ENCODE assay signal across 23 cellular contexts in genomic region chr11:83655996-83656395, GRCh38.
"Had no signal": no experiment of that assay in that cellular context is flagged by ENCODE, and none has a peak within 500 bp of the region (broad histone marks: within the 10 kb centered on the region; RNA-seq: fewer than 3 reads in every experiment).

No MANE protein-coding gene starts in this region.

- H3K9me3 ChIP-seq: left ventricle myocardium inferior, lower lobe of right lung, spleen, stomach, thoracic aorta had no signal

- H3K27me3 Mint-ChIP-seq: memory B cell; natural killer cell treated with Interleukin-12 subunit alpha and Interleukin-12 subunit beta and Interleukin-15 and Interleukin-18, amount 100 ng/mL, for 72 hours; stimulated activated memory B cell treated with anti-CD40 and anti-IgM and Interleukin-4, amounts not matched to agents 10 μg/mL and 1 μg/mL and 100 μg/mL, for 72 hours had no signal

- H3K9me3 Mint-ChIP-seq: endodermal cell; memory B cell; mesothelial cell of epicardium; stimulated activated memory B cell treated with anti-CD40 and anti-IgM and Interleukin-4, amounts not matched to agents 10 μg/mL and 1 μg/mL and 100 μg/mL, for 72 hours had no signal

- H3K27me3 ChIP-seq: hepatocyte, spleen, stomach had no signal

- ATAC-seq: left cardiac atrium; lower lobe of right lung; natural killer cell treated with Interleukin-12 subunit alpha and Interleukin-12 subunit beta and Interleukin-15 and Interleukin-18, amount 100 ng/mL, for 72 hours; sciatic nerve; stimulated activated memory B cell treated with anti-CD40 and anti-IgM and Interleukin-4, amounts not matched to agents 10 μg/mL and 1 μg/mL and 100 μg/mL, for 72 hours had no signal

- H2AFZ ChIP-seq: hepatocyte had no signal

- H3K36me3 ChIP-seq: left ventricle myocardium inferior, lower lobe of right lung, spleen, stomach, thoracic aorta had no signal

- H3K27ac Mint-ChIP-seq: endodermal cell; memory B cell; mesothelial cell of epicardium; natural killer cell treated with Interleukin-12 subunit alpha and Interleukin-12 subunit beta and Interleukin-15 and Interleukin-18, amount 100 ng/mL, for 72 hours; stimulated activated memory B cell treated with anti-CD40 and anti-IgM and Interleukin-4, amounts not matched to agents 10 μg/mL and 1 μg/mL and 100 μg/mL, for 72 hours had no signal

- H3K4me1 ChIP-seq: left ventricle myocardium inferior, lower lobe of right lung, spleen, stomach had no signal

- DNase-seq: effector CD4-positive, alpha-beta T cell; endodermal cell; erythroblast; foreskin melanocyte; kidney; left cardiac atrium; left ventricle myocardium inferior; lower lobe of right lung; posterior cingulate gyrus; spleen; stimulated activated CD4-positive, alpha-beta T cell treated with anti-CD3 and anti-CD28 coated beads, Interleukin-15, amount 100 ng/mL, for 24 hours; stimulated activated CD4-positive, alpha-beta T cell treated with anti-CD3 and anti-CD28 coated beads, Interleukin-1b, Interleukin-23, amount 100 ng/mL, for 48 hours; stimulated activated CD4-positive, alpha-beta T cell treated with anti-CD3 and anti-CD28 coated beads, Interleukin-4, amount 100 ng/mL, for 24 hours; stomach; trophoblast cell had no signal

- H3K36me3 Mint-ChIP-seq: memory B cell; mesothelial cell of epicardium; natural killer cell treated with Interleukin-12 subunit alpha and Interleukin-12 subunit beta and Interleukin-15 and Interleukin-18, amount 100 ng/mL, for 72 hours; stimulated activated memory B cell treated with anti-CD40 and anti-IgM and Interleukin-4, amounts not matched to agents 10 μg/mL and 1 μg/mL and 100 μg/mL, for 72 hours had no signal

- H3K27ac ChIP-seq: coronary artery, hepatocyte, left ventricle myocardium inferior, lower lobe of right lung, spleen, stomach, thoracic aorta had no signal

- H3K79me2 ChIP-seq: hepatocyte had no signal

- H3K4me3 ChIP-seq: coronary artery, hepatocyte, left ventricle myocardium inferior, lower lobe of right lung, spleen, stomach, thoracic aorta had no signal

- H3K4me3 Mint-ChIP-seq: endodermal cell; memory B cell; mesothelial cell of epicardium; natural killer cell treated with Interleukin-12 subunit alpha and Interleukin-12 subunit beta and Interleukin-15 and Interleukin-18, amount 100 ng/mL, for 72 hours; stimulated activated memory B cell treated with anti-CD40 and anti-IgM and Interleukin-4, amounts not matched to agents 10 μg/mL and 1 μg/mL and 100 μg/mL, for 72 hours had no signal

- H3K4me2 ChIP-seq: hepatocyte had no signal

- H3K4me1 Mint-ChIP-seq: endodermal cell; memory B cell; stimulated activated memory B cell treated with anti-CD40 and anti-IgM and Interleukin-4, amounts not matched to agents 10 μg/mL and 1 μg/mL and 100 μg/mL, for 72 hours had no signal
